In the genomic region with DNA sequence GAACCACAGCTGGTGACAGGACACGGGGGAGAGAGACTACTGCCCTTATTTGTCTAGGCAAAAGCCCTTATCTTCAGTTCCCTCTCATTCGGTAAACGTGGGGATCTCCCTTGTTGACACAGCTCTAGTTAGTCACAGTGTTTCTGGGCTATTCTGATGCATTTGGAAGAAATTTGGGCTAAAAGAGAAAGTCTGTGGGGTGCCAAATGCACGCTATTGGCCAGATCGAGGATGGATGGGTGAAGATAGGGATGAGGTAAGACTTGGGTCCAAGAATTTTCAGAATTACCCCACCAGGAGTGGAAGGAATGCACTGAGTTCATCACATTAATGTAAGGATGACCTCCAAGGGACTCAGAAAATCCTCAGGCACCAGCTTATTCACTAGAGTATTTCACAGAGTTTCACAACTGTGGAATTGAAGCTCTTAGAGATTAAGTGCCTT, we compare ENCODE assay signal across 10 cellular contexts. TPM values are rescaled to one million over a fixed set of nuclear protein-coding genes. Genes with fewer than 3 reads are reported as not detected.
A peak's percentile ranks its signal among the peaks of the same experiment; 100 is the strongest.
DNase-seq lines count a peak whose midpoint lies in the region; ATAC-seq and TF ChIP-seq lines count a peak whose summit lies in the region.
"Had no signal": no experiment of that assay in that cellular context is flagged by ENCODE, and none has a peak within 500 bp of the region (broad histone marks: within the 10 kb centered on the region; RNA-seq: fewer than 3 reads in every experiment).

No MANE protein-coding gene starts in this region.

- no peak for TF ChIP-seq CTCF in IMR-90 (conservative IDR thresholded peaks at IDR 0.05; ENCODE audit: low read depth, low read length)

- no peaks in the 10 kb centered on the region for H3K27me3 ChIP-seq in ACC112 (ENCODE audit: insufficient read depth, low read length)
- no peaks in the 10 kb centered on the region for H3K27me3 ChIP-seq in IMR-90 (ENCODE audit: control insufficient read depth, insufficient read depth, low read length)
- H3K27me3 ChIP-seq: BLaER1 treated with 17β-estradiol and CSF1 and Interleukin-3, amounts not matched to agents 10 nM and 100 nM had no signal

- in situ Hi-C loops in IMR-90 (cut with MboI; ENCODE audit: low sequenced_read_pairs) = loop anchor here (5.0 kb wide), 1 partner anchor 44 kb away; no protein-coding TSS in a partner anchor

- no TSS peak for BruUV-seq in IMR-90 (replicated peaks; lab: Mats Ljungman, UMichigan)

- intact Hi-C loops in IMR-90 (cut with micrococcal nuclease) = loop anchor here (1.0 kb wide), 1 partner anchor 45 kb away; no protein-coding TSS in a partner anchor

- peak overlapping the region; percentile 69 for H2BK120ac ChIP-seq in IMR-90 (ENCODE audit: low read depth, low read length)

- no peak overlapping the region for H2AK9ac ChIP-seq in IMR-90 (replicated peaks; ENCODE audit: low read depth, low read length, poor library complexity)

- dilution Hi-C loops in IMR-90 (cut with HindIII; ENCODE audit: low sequenced_read_pairs, unreplicated experiment) = no loop called here

- 0 out of 2 replicates have a peak overlapping the region, but pooled peaks have one; percentile 20 for H3K9ac ChIP-seq in IMR-90 (ENCODE audit: low read depth, low read length)
- H3K9ac ChIP-seq: BLaER1 treated with 17β-estradiol and CSF1 and Interleukin-3, amounts not matched to agents 10 nM and 100 nM had no signal

- H3K4me3 ChIP-seq in ACC112 (ENCODE audit: low read depth, low read length) (no peak overlapping the region), IMR-90 (ENCODE audit: insufficient read depth, low read depth, low read length) (no peak overlapping the region)
- H3K4me3 ChIP-seq: BLaER1 treated with 17β-estradiol and CSF1 and Interleukin-3, amounts not matched to agents 10 nM and 100 nM had no signal

- H3K27ac Mint-ChIP-seq in activated CD4-positive, alpha-beta T cell treated with anti-CD3 and anti-CD28 coated beads, Interleukin-2, amount 10 ng/mL, durations not matched to agents 7 days and 5 days = no peak overlapping the region
- H3K27ac Mint-ChIP-seq in activated CD4-positive, alpha-beta memory T cell treated with anti-CD3 and anti-CD28 coated beads, Interleukin-2, amount 10 ng/mL, durations not matched to agents 7 days and 5 days = no peak overlapping the region

- H3K9me3 ChIP-seq in IMR-90 (ENCODE audit: control insufficient read depth, insufficient read depth, low read length) = no peaks in the 10 kb centered on the region
- H3K9me3 ChIP-seq: BLaER1 treated with 17β-estradiol and CSF1 and Interleukin-3, amounts not matched to agents 10 nM and 100 nM had no signal

- POLR2A ChIA-PET in IMR-90 (lab: Charles Lee; ENCODE audit: unreplicated experiment) = no interaction called here
- POLR2A ChIA-PET in activated CD4-positive, alpha-beta T cell treated with anti-CD3 and anti-CD28 coated beads, Interleukin-2, amount 10 ng/mL, durations not matched to agents 7 days and 5 days (lab: Charles Lee) = no interaction called here
- POLR2A ChIA-PET in activated CD4-positive, alpha-beta memory T cell treated with anti-CD3 and anti-CD28 coated beads, Interleukin-2, amount 10 ng/mL, durations not matched to agents 7 days and 5 days (lab: Charles Lee) = no interaction called here

- H3K4ac ChIP-seq in IMR-90 (ENCODE audit: low read depth, low read length) = peak overlapping the region; percentile 89

- H3K36me3 Mint-ChIP-seq in activated CD4-positive, alpha-beta T cell treated with anti-CD3 and anti-CD28 coated beads, Interleukin-2, amount 10 ng/mL, durations not matched to agents 7 days and 5 days (ENCODE audit: low read depth) = no peaks in the 10 kb centered on the region
- H3K36me3 Mint-ChIP-seq in activated CD4-positive, alpha-beta memory T cell treated with anti-CD3 and anti-CD28 coated beads, Interleukin-2, amount 10 ng/mL, durations not matched to agents 7 days and 5 days (ENCODE audit: low read depth) = no peaks in the 10 kb centered on the region

- H4K20me1 ChIP-seq in IMR-90 (ENCODE audit: insufficient read depth, low read length) = peaks cover 3% of the 10 kb centered on the region; the same call in 1 of the 2 replicates
- H4K20me1 ChIP-seq: BLaER1 treated with 17β-estradiol and CSF1 and Interleukin-3, amounts not matched to agents 10 nM and 100 nM had no signal

- H3K27me3 Mint-ChIP-seq in activated CD4-positive, alpha-beta T cell treated with anti-CD3 and anti-CD28 coated beads, Interleukin-2, amount 10 ng/mL, durations not matched to agents 7 days and 5 days = no peaks in the 10 kb centered on the region
- H3K27me3 Mint-ChIP-seq in activated CD4-positive, alpha-beta memory T cell treated with anti-CD3 and anti-CD28 coated beads, Interleukin-2, amount 10 ng/mL, durations not matched to agents 7 days and 5 days = no peaks in the 10 kb centered on the region

- no peak overlapping the region for H2AFZ ChIP-seq in ACC112 (ENCODE audit: low read length, unreplicated experiment)
- H2AFZ ChIP-seq in IMR-90 (replicated peaks; ENCODE audit: low read length, poor library complexity) = peak overlapping the region; percentile 16

- peaks cover 4 to 23% of the 10 kb centered on the region in 2 experiments; a peak in 3 of 4 replicates for H3K79me1 ChIP-seq in IMR-90 (ENCODE audit: low read depth in 1 of 2, low read length in 2 of 2)

- H3K14ac ChIP-seq in IMR-90 (replicated peaks; ENCODE audit: low read depth, low read length) = peak overlapping the region; percentile 80

- peaks cover 34% of the 10 kb centered on the region for H3K4me1 ChIP-seq in ACC112 (ENCODE audit: control insufficient read depth, insufficient read depth, low read length, unreplicated experiment)
- peaks cover 37% of the 10 kb centered on the region for H3K4me1 ChIP-seq in IMR-90 (ENCODE audit: control insufficient read depth, insufficient read depth, low read length)

- peak overlapping the region; percentile 80 for H4K91ac ChIP-seq in IMR-90 (ENCODE audit: insufficient read depth, low read depth, low read length)

- DNase-seq in IMR-90 = peak; percentile 98
- DNase-seq in hepatic stellate cell (ENCODE audit: low spot score) = peak; percentile 63
- no peak for DNase-seq in activated CD4-positive, alpha-beta T cell treated with anti-CD3 and anti-CD28 coated beads, Interleukin-2, amount 10 ng/mL, durations not matched to agents 7 days and 5 days
- DNase-seq in activated T-cell treated with anti-CD3 and anti-CD28 coated beads for 4 hours = no peak
- DNase-seq in activated CD4-positive, alpha-beta memory T cell treated with anti-CD3 and anti-CD28 coated beads, Interleukin-2, amount 10 ng/mL, durations not matched to agents 7 days and 5 days = no peak
- no peak for DNase-seq in COLO668 (lab: John Stamatoyannopoulos, UW; ENCODE audit: unreplicated experiment)

- H3K23ac ChIP-seq in IMR-90 (ENCODE audit: low read depth, low read length) = peak overlapping the region; percentile 48

- TF ChIP-seq POLR2A in IMR-90 (IDR thresholded peaks at IDR 0.05; ENCODE audit: low read depth, low read length) = no peak

- WGBS in IMR-90 (ENCODE audit: extremely low coverage in 2 of 2, insufficient read length in 1 of 2), 2 experiments = no CpG with 5 or more reads among the region's 5 CpGs

- ATAC-seq in GM21360 (IDR thresholded peaks at IDR 0.05; ENCODE audit: unreplicated experiment) (peak; percentile 80), IMR-90 (ENCODE audit: low read depth) (peak; percentile 66)

- H3K4me3 Mint-ChIP-seq in activated CD4-positive, alpha-beta T cell treated with anti-CD3 and anti-CD28 coated beads, Interleukin-2, amount 10 ng/mL, durations not matched to agents 7 days and 5 days = no peak overlapping the region
- no peak overlapping the region for H3K4me3 Mint-ChIP-seq in activated CD4-positive, alpha-beta memory T cell treated with anti-CD3 and anti-CD28 coated beads, Interleukin-2, amount 10 ng/mL, durations not matched to agents 7 days and 5 days
- H3K4me3 Mint-ChIP-seq: central memory CD8-positive, alpha-beta T cell had no signal

- no peak for TF ChIP-seq RAD21 in IMR-90 (IDR thresholded peaks at IDR 0.05; ENCODE audit: low read length)

- H3K9me1 ChIP-seq in IMR-90 (ENCODE audit: insufficient read depth, low read length) = peaks cover 33% of the 10 kb centered on the region

- peak overlapping the region; percentile 62; the same call in 1 of the 2 replicates for H2AK5ac ChIP-seq in IMR-90 (ENCODE audit: low read depth, low read length)

- no peak overlapping the region for H3K56ac ChIP-seq in IMR-90 (ENCODE audit: extremely low read depth, insufficient read depth, low read length)

- no peaks in the 10 kb centered on the region for H3K36me3 ChIP-seq in ACC112 (ENCODE audit: insufficient read depth, low read length)
- H3K36me3 ChIP-seq in IMR-90 (ENCODE audit: control insufficient read depth, insufficient read depth, low read length) = peaks cover 40% of the 10 kb centered on the region

- peak overlapping the region; percentile 67 for H4K5ac ChIP-seq in IMR-90 (ENCODE audit: low read depth, low read length)

- peak overlapping the region; percentile 79 for H2BK20ac ChIP-seq in IMR-90 (ENCODE audit: low read depth, low read length)

- H3K4me2 ChIP-seq in IMR-90 (ENCODE audit: low read depth, low read length) = peak overlapping the region; percentile 70

- no peaks in the 10 kb centered on the region for H3K4me1 Mint-ChIP-seq in activated CD4-positive, alpha-beta T cell treated with anti-CD3 and anti-CD28 coated beads, Interleukin-2, amount 10 ng/mL, durations not matched to agents 7 days and 5 days
- no peaks in the 10 kb centered on the region for H3K4me1 Mint-ChIP-seq in activated CD4-positive, alpha-beta memory T cell treated with anti-CD3 and anti-CD28 coated beads, Interleukin-2, amount 10 ng/mL, durations not matched to agents 7 days and 5 days
- H3K4me1 Mint-ChIP-seq: central memory CD8-positive, alpha-beta T cell had no signal

- 0 out of 3 replicates have a peak overlapping the region, but pooled peaks have one; percentile 0 for H2BK15ac ChIP-seq in IMR-90 (ENCODE audit: low read depth, low read length)

- peak overlapping the region in 1 of 2 experiments; percentile 60; a peak in 2 of 4 replicates for H4K8ac ChIP-seq in IMR-90 (ENCODE audit: low read depth in 2 of 2, low read length in 2 of 2)

- H2BK5ac ChIP-seq in IMR-90 (ENCODE audit: low read depth, low read length, poor library complexity, severe bottlenecking) = peak overlapping the region; percentile 88

- H3K9me3 Mint-ChIP-seq in activated CD4-positive, alpha-beta T cell treated with anti-CD3 and anti-CD28 coated beads, Interleukin-2, amount 10 ng/mL, durations not matched to agents 7 days and 5 days = no peaks in the 10 kb centered on the region
- H3K9me3 Mint-ChIP-seq in activated CD4-positive, alpha-beta memory T cell treated with anti-CD3 and anti-CD28 coated beads, Interleukin-2, amount 10 ng/mL, durations not matched to agents 7 days and 5 days = no peaks in the 10 kb centered on the region
- H3K9me3 Mint-ChIP-seq: central memory CD8-positive, alpha-beta T cell had no signal

- peak overlapping the region; percentile 77 for H3K18ac ChIP-seq in IMR-90 (ENCODE audit: low read depth, low read length)

- CTCF ChIA-PET in IMR-90 (lab: Yijun Ruan, JAX) = interaction anchor here (0.7 to 1.9 kb wide), 4 partner anchors 10 to 26 kb away, joined by 4 to 5 read pairs (median 4); no protein-coding TSS in a partner anchor
- CTCF ChIA-PET in activated CD4-positive, alpha-beta T cell treated with anti-CD3 and anti-CD28 coated beads, Interleukin-2, amount 10 ng/mL, durations not matched to agents 7 days and 5 days (lab: Charles Lee) = no interaction called here
- CTCF ChIA-PET in activated CD4-positive, alpha-beta memory T cell treated with anti-CD3 and anti-CD28 coated beads, Interleukin-2, amount 10 ng/mL, durations not matched to agents 7 days and 5 days (lab: Charles Lee) = no interaction called here

- no peaks in the 10 kb centered on the region for H3K79me2 ChIP-seq in ACC112 (ENCODE audit: control insufficient read depth, insufficient read depth, low read length, unreplicated experiment)

- H3K27ac ChIP-seq in ACC112 (ENCODE audit: low read depth, low read length) (peak overlapping the region; percentile 82), IMR-90 (ENCODE audit: insufficient read depth, low read length) (peak overlapping the region; percentile 91)

RNA-seq across cellular contexts. Expression of a gene that starts 49.2 kb away (rescaled TPM):
- total RNA-seq in IMR-90 (2012; rRNA removed) = 43.3 and 46.4 TPM in 2 replicates
- 45.2 and 51.3 TPM in 2 replicates for polyA plus RNA-seq in IMR-90 (2012; rRNA removed)
- 40.6 and 48.8 TPM in 2 replicates for polyA plus RNA-seq in IMR-90 (2012; cell fraction: cytosol; rRNA removed)
- 27.6 and 54.4 TPM in 2 replicates for polyA plus RNA-seq in IMR-90 (2012; cell fraction: nucleus; rRNA removed; ENCODE audit: low replicate concordance)
- total RNA-seq in activated CD4-positive, alpha-beta T cell treated with anti-CD3 and anti-CD28 coated beads, Interleukin-2, amount 10 ng/mL, durations not matched to agents 7 days and 5 days = 1 to 10 TPM; 7.1 to 8.1 TPM
- 1 to 10 TPM; 1.4 to 2.3 TPM for total RNA-seq in activated CD4-positive, alpha-beta memory T cell treated with anti-CD3 and anti-CD28 coated beads, Interleukin-2, amount 10 ng/mL, durations not matched to agents 7 days and 5 days

Comparison
In these comparisons a context has a peak if more than half of its experiments do, and no peak if none do; other contexts are left out.
1. DNase-seq: peak in IMR-90 (single experiment) and hepatic stellate cell (single experiment); none in activated CD4-positive, alpha-beta T cell treated with anti-CD3 and anti-CD28 coated beads, Interleukin-2, amount 10 ng/mL, durations not matched to agents 7 days and 5 days (single experiment), activated T-cell treated with anti-CD3 and anti-CD28 coated beads for 4 hours (single experiment), activated CD4-positive, alpha-beta memory T cell treated with anti-CD3 and anti-CD28 coated beads, Interleukin-2, amount 10 ng/mL, durations not matched to agents 7 days and 5 days (single experiment) and COLO668 (single experiment).